8 cellular contexts compared by ENCODE assay signal in the genomic region with DNA sequence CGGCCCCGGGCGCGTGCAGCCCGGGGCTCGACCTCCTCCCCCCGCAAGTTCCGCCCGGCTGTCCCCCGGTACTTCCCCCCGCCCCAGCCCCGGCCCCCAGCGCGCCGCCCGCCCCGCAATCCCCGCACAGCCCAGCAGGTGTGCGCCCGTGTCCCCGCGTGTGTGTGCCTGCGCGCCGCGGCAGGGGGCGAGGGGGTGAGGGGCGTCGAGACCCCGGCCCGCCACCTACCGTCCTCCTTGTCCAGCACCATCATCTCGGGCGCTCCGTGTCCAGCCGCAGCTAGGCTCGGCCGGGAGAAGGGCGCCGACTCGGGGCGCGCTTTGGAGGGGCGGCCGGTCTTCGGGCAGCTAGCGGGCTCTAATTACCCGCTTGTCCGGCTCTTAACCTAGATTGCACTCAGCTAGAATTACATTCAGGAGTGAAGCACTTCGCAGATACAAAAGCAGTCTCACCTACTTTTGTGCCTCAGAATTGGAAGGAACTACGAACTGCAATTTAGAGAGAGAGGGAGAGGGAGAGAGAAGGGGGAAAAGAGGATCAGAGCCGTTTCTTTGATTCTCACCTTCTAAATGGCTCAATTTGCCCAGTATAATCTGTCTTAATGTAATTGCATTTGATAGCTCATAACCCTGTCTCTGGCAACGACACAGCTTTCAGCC. TPM values are rescaled to one million over a fixed set of nuclear protein-coding genes. Genes with fewer than 3 reads are reported as not detected.
DNase-seq lines count a peak whose midpoint lies in the region; ATAC-seq and TF ChIP-seq lines count a peak whose summit lies in the region.

No MANE protein-coding gene starts in this region.

- no peaks in the 10 kb centered on the region for H3K36me3 Mint-ChIP-seq in activated naive CD8-positive, alpha-beta T cell

- WGBS in stomach, 5 donors = 1 to 2% (median 1%) methylated on average over 7 to 53 of the region's 53 CpGs

- H3K9me2 ChIP-seq in OCI-LY7 (ENCODE audit: insufficient read depth, low read length) = no peaks in the 10 kb centered on the region

- no peak overlapping the region for H2AFZ ChIP-seq in OCI-LY7 (ENCODE audit: low read length)

- H3K4me2 ChIP-seq in OCI-LY7 (ENCODE audit: low read length) = no peak overlapping the region

- peak overlapping the region; percentile 87 for H3K4me3 Mint-ChIP-seq in activated naive CD8-positive, alpha-beta T cell

- no peaks in the 10 kb centered on the region for H3K36me3 ChIP-seq in stomach
- no peaks in the 10 kb centered on the region for H3K36me3 ChIP-seq in OCI-LY7 (ENCODE audit: insufficient read depth, low read length)
- no peaks in the 10 kb centered on the region for H3K36me3 ChIP-seq in mucosa of descending colon (ENCODE audit: low read depth)

- peaks cover 7% of the 10 kb centered on the region for H3K4me1 Mint-ChIP-seq in activated naive CD8-positive, alpha-beta T cell (ENCODE audit: low read depth)

- POLR2A ChIA-PET in OCI-LY7 (lab: Charles Lee) = interaction anchor here (0.7 kb wide), 1 partner anchor 300 kb away, joined by 3 read pairs; no protein-coding TSS in a partner anchor

- peaks cover 28 to 40% (median 30%) of the 10 kb centered on the region in 4 donors for H3K4me1 ChIP-seq in stomach
- no peaks in the 10 kb centered on the region for H3K4me1 ChIP-seq in OCI-LY7 (ENCODE audit: insufficient read depth, low read length, poor library complexity, severe bottlenecking)
- peaks cover 23% of the 10 kb centered on the region for H3K4me1 ChIP-seq in mucosa of descending colon (ENCODE audit: low read depth)

- TF ChIP-seq CTCF in stomach (IDR thresholded peaks at IDR 0.05) (no peak), OCI-LY7 (conservative IDR thresholded peaks at IDR 0.05; ENCODE audit: low read length) (no peak), mucosa of descending colon (IDR thresholded peaks at IDR 0.05) (no peak)

- DNase-seq in DMS53 treated with DMSO at 0.1 percent for 48 hours (lab: John Stamatoyannopoulos, UW; ENCODE audit: unreplicated experiment) (peak; percentile 23), iris pigment epithelial cell (ENCODE audit: low read depth) (peak; percentile 7), stomach (no peak), OCI-LY7 (ENCODE audit: low spot score) (no peak), mucosa of descending colon (no peak), amniotic stem cell (lab: John Stamatoyannopoulos, UW) (no peak)

- H4K20me1 ChIP-seq in OCI-LY7 (ENCODE audit: insufficient read depth, low read length) = no peaks in the 10 kb centered on the region

- no peaks in the 10 kb centered on the region for H3K79me2 ChIP-seq in OCI-LY7 (ENCODE audit: insufficient read depth, low read depth, low read length)

- H3K27me3 ChIP-seq in stomach = peaks cover 0 to 96% (median 71%) of the 10 kb centered on the region in 3 donors

- H3K27me3 Mint-ChIP-seq in activated naive CD8-positive, alpha-beta T cell = peaks cover 30% of the 10 kb centered on the region

- BruUV-seq in OCI-LY7 (replicated peaks; lab: Mats Ljungman, UMichigan) = no TSS peak

- intact Hi-C loops in stomach (cut with DNase I; ENCODE audit: low total_unique reads) (no loop called here), OCI-LY7 (cut with micrococcal nuclease; ENCODE audit: unreplicated experiment) (loop anchor here (5.0 kb wide), 2 partner anchors 36 to 71 kb away; no protein-coding TSS in a partner anchor), mucosa of descending colon (cut with DNase I, micrococcal nuclease) (loop anchor here in 1 of 2 donors (5.0 kb wide), 1 partner anchor 36 kb away; no protein-coding TSS in a partner anchor)

- H3K9me3 Mint-ChIP-seq in activated naive CD8-positive, alpha-beta T cell (ENCODE audit: low read depth) = no peaks in the 10 kb centered on the region

- ATAC-seq in HG03432 (IDR thresholded peaks at IDR 0.05; ENCODE audit: unreplicated experiment) (peak; percentile 27), mucosa of descending colon (no peak)

- CTCF ChIA-PET in OCI-LY7 (lab: Charles Lee; ENCODE audit: unreplicated experiment) = interaction anchor here (1.5 kb wide), 1 partner anchor 9 kb away, joined by 3 read pairs; no protein-coding TSS in a partner anchor

- no peak overlapping the region for H3K27ac Mint-ChIP-seq in activated naive CD8-positive, alpha-beta T cell

- no peak for TF ChIP-seq POLR2A in stomach (IDR thresholded peaks at IDR 0.05)

- H3K27ac ChIP-seq in stomach (peak overlapping the region in 1 of 5 donors; percentile 74), OCI-LY7 (ENCODE audit: low read depth, low read length, poor library complexity, severe bottlenecking) (no peak overlapping the region)

- no peak for TF ChIP-seq EP300 in stomach (IDR thresholded peaks at IDR 0.05)

- H3K4me3 ChIP-seq in stomach (peak overlapping the region; percentile 44 to 63 (median 55)), OCI-LY7 (ENCODE audit: low read depth, low read length, poor library complexity, severe bottlenecking) (no peak overlapping the region), mucosa of descending colon (no peak overlapping the region)

- H3K9me3 ChIP-seq in stomach (no peaks in the 10 kb centered on the region), OCI-LY7 (ENCODE audit: low read length) (no peaks in the 10 kb centered on the region), mucosa of descending colon (no peaks in the 10 kb centered on the region)

RNA-seq across cellular contexts. Expression of gene LMO1, which starts 0.4 kb away (rescaled TPM):
- total RNA-seq in stomach (not detected), OCI-LY7 (2022) (not detected in 2 replicates), mucosa of descending colon (under 1 TPM in 1 of 3 donors, not detected in 2; 0.70 TPM)
- polyA plus RNA-seq in stomach = under 1 TPM in 1 of 3 donors, not detected in 2; 0.65 TPM
- total RNA-seq in OCI-LY7 (2014; rRNA removed; shearing (Covaris generic)) = not detected in 2 replicates

Comparison
In these comparisons a context has a peak if more than half of its experiments do, and no peak if none do; other contexts are left out.
1. DNase-seq: peak in DMS53 treated with DMSO at 0.1 percent for 48 hours (single experiment) and iris pigment epithelial cell (single experiment); none in stomach (single experiment), OCI-LY7 (single experiment), mucosa of descending colon (0 of 3) and amniotic stem cell (single experiment).
2. H3K4me3 ChIP-seq: peak in stomach (4 of 4); none in OCI-LY7 (single experiment) and mucosa of descending colon (single experiment).